Comparison of ENCODE assay signal across 26 cellular contexts in genomic region chr9:122192914-122193525, GRCh38. TPM values are rescaled to one million over a fixed set of nuclear protein-coding genes. Genes with fewer than 3 reads are reported as not detected.
"Had no signal": no experiment of that assay in that cellular context is flagged by ENCODE, and none has a peak within 500 bp of the region (broad histone marks: within the 10 kb centered on the region; RNA-seq: fewer than 3 reads in every experiment).

No MANE protein-coding gene starts in this region.

- H3K4me3 Mint-ChIP-seq: activated CD4-positive, alpha-beta memory T cell treated with anti-CD3 and anti-CD28 coated beads for 36 hours; activated CD4-positive, alpha-beta T cell treated with anti-CD3 and anti-CD28 coated beads, Interleukin-2, amount 10 ng/mL, durations not matched to agents 24 days and 14 days; activated naive CD8-positive, alpha-beta T cell treated with anti-CD3 and anti-CD28 coated beads, Interleukin-2, amount 10 ng/mL, durations not matched to agents 7 days and 5 days; activated T-cell treated with anti-CD3 and anti-CD28 coated beads, Interleukin-2, amount 50 U/mL, for 4 hours; T-helper 1 cell treated with Interleukin-12 subunit alpha and Interleukin-12 subunit beta and Interleukin-4 antibody, amounts not matched to agents 30 μg/mL and 1 μg/mL, for 36 hours; WTC11 had no signal

- H3K27ac ChIP-seq: adrenal gland, body of pancreas, cardiac muscle cell, Peyer's patch, RWPE1, SJSA1 had no signal

- H3K4me1 ChIP-seq: adrenal gland, body of pancreas, Peyer's patch, SJSA1 had no signal

- H3K27me3 ChIP-seq: body of pancreas, Peyer's patch, SJSA1 had no signal

- DNase-seq: activated CD4-positive, alpha-beta memory T cell treated with anti-CD3 and anti-CD28 coated beads for 36 hours; activated CD4-positive, alpha-beta T cell treated with anti-CD3 and anti-CD28 coated beads, Interleukin-2, amount 10 ng/mL, durations not matched to agents 24 days and 14 days; activated CD4-positive, CD25-positive, alpha-beta regulatory T cell treated with anti-CD3 and anti-CD28 coated beads, Interleukin-2, amount 50 U/mL, for 72 hours; activated CD8-positive, alpha-beta memory T cell treated with anti-CD3 and anti-CD28 coated beads for 24 hours; activated gamma-delta T cell; activated naive CD4-positive, alpha-beta T cell treated with anti-CD3 and anti-CD28 coated beads, Interleukin-2, amount 50 U/mL, for 16 hours; activated naive CD8-positive, alpha-beta T cell treated with anti-CD3 and anti-CD28 coated beads, Interleukin-2, amount 10 ng/mL, durations not matched to agents 7 days and 5 days; activated T-cell treated with anti-CD3 and anti-CD28 coated beads, Interleukin-2, amount 50 U/mL, for 4 hours; adrenal gland; anterior cingulate cortex; body of pancreas; Karpas-422; NCI-H1048; NCI-H1417 treated with DMSO at 0.1 percent for 48 hours; NCI-H1694; NCI-H2029; NCI-H2107; NCI-H2171 treated with DMSO at 0.1 percent for 48 hours; NCI-H510A treated with DMSO at 0.1 percent for 48 hours; Peyer's patch; Right ventricle myocardium superior had no signal

- H3K27ac Mint-ChIP-seq: activated CD4-positive, alpha-beta memory T cell treated with anti-CD3 and anti-CD28 coated beads for 36 hours; activated CD4-positive, alpha-beta T cell treated with anti-CD3 and anti-CD28 coated beads, Interleukin-2, amount 10 ng/mL, durations not matched to agents 24 days and 14 days; activated naive CD8-positive, alpha-beta T cell treated with anti-CD3 and anti-CD28 coated beads, Interleukin-2, amount 10 ng/mL, durations not matched to agents 7 days and 5 days; T-helper 1 cell treated with Interleukin-12 subunit alpha and Interleukin-12 subunit beta and Interleukin-4 antibody, amounts not matched to agents 30 μg/mL and 1 μg/mL, for 36 hours; WTC11 had no signal

- H3K36me3 Mint-ChIP-seq: activated CD4-positive, alpha-beta memory T cell treated with anti-CD3 and anti-CD28 coated beads for 36 hours; activated naive CD8-positive, alpha-beta T cell treated with anti-CD3 and anti-CD28 coated beads, Interleukin-2, amount 10 ng/mL, durations not matched to agents 7 days and 5 days; WTC11 had no signal

- H3K9me3 Mint-ChIP-seq: activated CD4-positive, alpha-beta memory T cell treated with anti-CD3 and anti-CD28 coated beads for 36 hours; activated CD4-positive, alpha-beta T cell treated with anti-CD3 and anti-CD28 coated beads, Interleukin-2, amount 10 ng/mL, durations not matched to agents 24 days and 14 days; activated naive CD8-positive, alpha-beta T cell treated with anti-CD3 and anti-CD28 coated beads, Interleukin-2, amount 10 ng/mL, durations not matched to agents 7 days and 5 days; activated T-cell treated with anti-CD3 and anti-CD28 coated beads, Interleukin-2, amount 50 U/mL, for 4 hours; T-helper 1 cell treated with Interleukin-12 subunit alpha and Interleukin-12 subunit beta and Interleukin-4 antibody, amounts not matched to agents 30 μg/mL and 1 μg/mL, for 36 hours; WTC11 had no signal

- ATAC-seq: activated T-cell treated with anti-CD3 and anti-CD28 coated beads, Interleukin-2, amount 50 U/mL, for 4 hours; body of pancreas; WTC11 had no signal

- H3K4me1 Mint-ChIP-seq: activated naive CD8-positive, alpha-beta T cell treated with anti-CD3 and anti-CD28 coated beads, Interleukin-2, amount 10 ng/mL, durations not matched to agents 7 days and 5 days had no signal

- H3K36me3 ChIP-seq: adrenal gland, cardiac muscle cell, Peyer's patch, SJSA1 had no signal

- H3K4me3 ChIP-seq: adrenal gland, body of pancreas, cardiac muscle cell, Peyer's patch, SJSA1 had no signal

- H3K9me3 ChIP-seq: adrenal gland, body of pancreas, Peyer's patch, SJSA1 had no signal

RNA-seq across cellular contexts. Expression of gene MORN5, which starts 33.3 kb away (rescaled TPM):
- total RNA-seq: activated CD4-positive, alpha-beta memory T cell treated with anti-CD3 and anti-CD28 coated beads for 36 hours; activated CD4-positive, alpha-beta T cell treated with anti-CD3 and anti-CD28 coated beads, Interleukin-2, amount 10 ng/mL, durations not matched to agents 24 days and 14 days; activated naive CD8-positive, alpha-beta T cell treated with anti-CD3 and anti-CD28 coated beads, Interleukin-2, amount 10 ng/mL, durations not matched to agents 7 days and 5 days; activated T-cell treated with anti-CD3 and anti-CD28 coated beads, Interleukin-2, amount 50 U/mL, for 4 hours; body of pancreas; cardiac muscle cell; Peyer's patch; Right ventricle myocardium superior; SJSA1; WTC11 had no signal
- polyA plus RNA-seq: cardiac muscle cell had no signal

RNA-seq across cellular contexts. Expression of gene LHX6, which starts 35.7 kb away (rescaled TPM):
- total RNA-seq: activated CD4-positive, alpha-beta memory T cell treated with anti-CD3 and anti-CD28 coated beads for 36 hours; activated CD4-positive, alpha-beta T cell treated with anti-CD3 and anti-CD28 coated beads, Interleukin-2, amount 10 ng/mL, durations not matched to agents 24 days and 14 days; activated naive CD8-positive, alpha-beta T cell treated with anti-CD3 and anti-CD28 coated beads, Interleukin-2, amount 10 ng/mL, durations not matched to agents 7 days and 5 days had no signal
- polyA plus RNA-seq: cardiac muscle cell had no signal
